ENCODE assay signal across 1 cellular context in the genomic region with DNA sequence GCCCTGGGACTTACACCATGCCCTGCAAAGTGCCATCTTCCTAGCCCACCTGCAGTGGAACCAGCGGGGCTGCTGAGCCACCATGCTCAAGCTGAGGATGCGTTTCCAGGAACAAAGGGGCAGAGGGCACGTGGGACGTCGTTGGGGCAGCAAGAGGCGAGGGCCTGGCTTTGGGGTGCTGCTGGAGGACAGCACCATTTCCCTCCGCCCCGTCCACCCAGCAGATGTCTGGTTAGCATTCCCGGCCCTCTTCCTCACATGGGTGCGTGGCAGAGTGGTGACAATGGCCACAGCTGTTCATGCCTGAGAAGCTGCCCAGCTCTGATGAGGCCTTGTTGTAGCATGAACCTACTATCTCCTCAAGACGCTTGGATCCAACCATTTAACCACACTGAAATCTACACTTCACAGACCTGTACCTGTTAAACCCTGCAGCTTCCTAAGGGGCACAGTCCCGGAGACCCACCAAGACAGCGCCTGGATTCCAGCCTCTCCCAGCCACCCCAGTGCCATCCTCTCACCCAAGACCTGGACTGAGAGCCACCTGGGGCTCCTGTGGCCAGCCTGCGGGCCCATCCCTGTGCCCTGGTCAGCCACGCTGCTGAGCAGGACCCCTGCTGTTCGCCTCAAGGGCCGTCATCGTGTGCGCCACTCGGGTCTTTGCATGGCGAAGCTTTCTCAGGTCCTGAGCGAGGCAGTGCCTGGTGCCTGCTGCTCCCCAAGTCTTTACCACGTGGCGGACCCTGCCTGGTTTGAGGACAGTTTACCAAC.
A peak's percentile ranks its signal among the peaks of the same experiment; 100 is the strongest.
TF ChIP-seq lines count a peak whose summit lies in the region.

No MANE protein-coding gene starts in this region.

TF ChIP-seq in GM12878, 131 proteins besides CTCF, POLR2A, EP300 and RAD21:
- TF ChIP-seq POLR2AphosphoS5 (IDR thresholded peaks at IDR 0.05; ENCODE audit: low read length) (peak; percentile 49; the same call in 1 of the 2 replicates), DPF2 (IDR thresholded peaks at IDR 0.05) (no peak)
